ENCODE assay signal across 16 cellular contexts in genomic region chr6:87692097-87692496, GRCh38. TPM values are rescaled to one million over a fixed set of nuclear protein-coding genes. Genes with fewer than 3 reads are reported as not detected.
DNase-seq lines count a peak whose midpoint lies in the region; ATAC-seq and TF ChIP-seq lines count a peak whose summit lies in the region.
"Had no signal": no experiment of that assay in that cellular context is flagged by ENCODE, and none has a peak within 500 bp of the region (broad histone marks: within the 10 kb centered on the region; RNA-seq: fewer than 3 reads in every experiment).

No MANE protein-coding gene starts in this region.

- H3K27me3 ChIP-seq in BLaER1: no peaks in the 10 kb centered on the region
- no peaks in the 10 kb centered on the region for H3K27me3 ChIP-seq in trophoblast cell (ENCODE audit: insufficient read depth, low read length)
- no peaks in the 10 kb centered on the region for H3K27me3 ChIP-seq in adrenal gland
- no peaks in the 10 kb centered on the region for H3K27me3 ChIP-seq in body of pancreas
- H3K27me3 ChIP-seq: foreskin keratinocyte, MG63 had no signal

- no peak overlapping the region for H2BK5ac ChIP-seq in trophoblast cell (ENCODE audit: low read depth, low read length, poor library complexity)

- no peak overlapping the region for H2AK5ac ChIP-seq in trophoblast cell (ENCODE audit: low read length)

- H3K9me3 Mint-ChIP-seq in activated B cell treated with CpG ODN at 0.5 μM for 24 hours: no peaks in the 10 kb centered on the region
- H3K9me3 Mint-ChIP-seq: activated T-cell treated with anti-CD3 and anti-CD28 coated beads, Interleukin-2, amount 50 U/mL, for 4 hours had no signal

- H3K23ac ChIP-seq in trophoblast cell (ENCODE audit: low read length): no peak overlapping the region

- ATAC-seq in activated B cell treated with CpG ODN at 0.5 μM for 24 hours (ENCODE audit: low read depth) (no peak), body of pancreas (no peak)
- ATAC-seq: foreskin keratinocyte, HCT116 had no signal

- intact Hi-C loops in activated B cell treated with CpG ODN at 0.5 μM for 24 hours (cut with micrococcal nuclease): no loop called here
- intact Hi-C loops in adrenal gland (cut with DNase I): no loop called here
- intact Hi-C loops in body of pancreas (cut with DNase I): no loop called here

- peaks cover 13% of the 10 kb centered on the region; the same call in 1 of the 2 replicates for H3K36me3 ChIP-seq in BLaER1
- H3K36me3 ChIP-seq in trophoblast cell (ENCODE audit: control insufficient read depth in 1 of 2, insufficient read depth in 2 of 2, low read length in 2 of 2): peaks cover 7 to 11% of the 10 kb centered on the region in 2 experiments
- no peaks in the 10 kb centered on the region for H3K36me3 ChIP-seq in adrenal gland (replicated peaks in 1 of 2)
- no peaks in the 10 kb centered on the region for H3K36me3 ChIP-seq in body of pancreas (replicated peaks in 1 of 2; ENCODE audit: insufficient read depth in 1 of 2, low read depth in 2 of 2)
- H3K36me3 ChIP-seq: prostate gland had no signal

- WGBS in trophoblast cell (ENCODE audit: extremely low coverage, insufficient coverage, insufficient read length): no CpG with 5 or more reads among the region's 2 CpGs
- WGBS in adrenal gland, 4 donors: 64 to 76% (median 68%) methylated on average over 2 of the region's 2 CpGs
- WGBS in body of pancreas, 2 donors: 74 to 75% methylated on average over 2 of the region's 2 CpGs

- H3K14ac ChIP-seq in trophoblast cell (ENCODE audit: low read length): no peak overlapping the region

- H3K4me2 ChIP-seq in BLaER1 (peak overlapping the region; percentile 17; the same call in 1 of the 2 replicates), trophoblast cell (ENCODE audit: low read length) (no peak overlapping the region)

- H3K4me1 ChIP-seq in BLaER1 (peaks cover 10% of the 10 kb centered on the region; the same call in 1 of the 2 replicates), trophoblast cell (ENCODE audit: control insufficient read depth in 1 of 2, insufficient read depth in 2 of 2, low read length in 2 of 2) (peaks cover 0 to 3% of the 10 kb centered on the region in 2 experiments), adrenal gland (replicated peaks in 1 of 2) (peaks cover 37 to 93% of the 10 kb centered on the region in 2 donors), body of pancreas (peaks cover 16% of the 10 kb centered on the region)
- H3K4me1 ChIP-seq: foreskin keratinocyte had no signal

- no peaks in the 10 kb centered on the region for H3K79me1 ChIP-seq in trophoblast cell (ENCODE audit: low read length)

- H3K27ac ChIP-seq in BLaER1: no peak overlapping the region
- no peak overlapping the region for H3K27ac ChIP-seq in trophoblast cell (ENCODE audit: low read depth, low read length)
- H3K27ac ChIP-seq in adrenal gland: peak overlapping the region in 2 of 5 donors; percentile 4 to 52
- H3K27ac ChIP-seq in body of pancreas: no peak overlapping the region
- H3K27ac ChIP-seq: foreskin keratinocyte, prostate gland had no signal

- peak; percentile 34 for DNase-seq in GM10266 (ENCODE audit: extremely low spot score)
- no peak for DNase-seq in activated B cell treated with CpG ODN at 0.5 μM for 24 hours
- no peak for DNase-seq in trophoblast cell
- no peak for DNase-seq in adrenal gland
- no peak for DNase-seq in HuH-7 (ENCODE audit: low spot score)
- DNase-seq in body of pancreas: no peak
- DNase-seq: activated CD4-positive, alpha-beta T cell treated with anti-CD3 and anti-CD28 coated beads, Interleukin-2, amount 50 U/mL, for 1 hour; activated T-cell treated with anti-CD3 and anti-CD28 coated beads, Interleukin-2, amount 50 U/mL, for 4 hours; amygdala; DMS 273 treated with DMSO at 0.1 percent for 48 hours; foreskin keratinocyte; MG63; NCI-H1694 treated with DMSO at 0.1 percent for 48 hours had no signal

- TF ChIP-seq POLR2A in adrenal gland (IDR thresholded peaks at IDR 0.05) (no peak), body of pancreas (IDR thresholded peaks at IDR 0.05) (no peak)

- H2AFZ ChIP-seq in trophoblast cell (ENCODE audit: insufficient read depth, low read length, poor library complexity): no peak overlapping the region

- peaks cover 98% of the 10 kb centered on the region for H4K20me1 ChIP-seq in BLaER1

- no peak overlapping the region for H4K12ac ChIP-seq in trophoblast cell (ENCODE audit: low read depth, low read length)

- H3K9ac ChIP-seq in BLaER1: no peak overlapping the region
- no peak overlapping the region for H3K9ac ChIP-seq in trophoblast cell (ENCODE audit: low read length)

- H4K91ac ChIP-seq in trophoblast cell (ENCODE audit: low read depth, low read length): no peak overlapping the region

- no peak overlapping the region for H3K4me3 Mint-ChIP-seq in activated B cell treated with CpG ODN at 0.5 μM for 24 hours
- H3K4me3 Mint-ChIP-seq: activated T-cell treated with anti-CD3 and anti-CD28 coated beads, Interleukin-2, amount 50 U/mL, for 4 hours had no signal

- no peak for TF ChIP-seq CTCF in GM10266 (IDR thresholded peaks at IDR 0.05; ENCODE audit: control insufficient read depth, insufficient read depth, low read depth, missing control alignments)
- TF ChIP-seq CTCF in activated B cell treated with CpG ODN at 0.5 μM for 24 hours (IDR thresholded peaks at IDR 0.05): no peak
- no peak for TF ChIP-seq CTCF in adrenal gland (IDR thresholded peaks at IDR 0.05)
- TF ChIP-seq CTCF in body of pancreas (IDR thresholded peaks at IDR 0.05): no peak

- no peak overlapping the region for H2BK12ac ChIP-seq in trophoblast cell (ENCODE audit: low read length)

- no peak overlapping the region for H3K4me3 ChIP-seq in BLaER1
- H3K4me3 ChIP-seq in trophoblast cell (ENCODE audit: low read depth, low read length): no peak overlapping the region
- no peak overlapping the region for H3K4me3 ChIP-seq in adrenal gland
- no peak overlapping the region for H3K4me3 ChIP-seq in body of pancreas
- H3K4me3 ChIP-seq: MG63, prostate gland had no signal

- no peak overlapping the region for H4K8ac ChIP-seq in trophoblast cell (ENCODE audit: low read depth, low read length)

- POLR2A ChIA-PET in activated B cell treated with CpG ODN at 0.5 μM for 24 hours (lab: Charles Lee): interaction anchor here (1.0 kb wide), 1 partner anchor 10 kb away, joined by 6 read pairs; the partner anchor contains the start of gene AKIRIN2

- CTCF ChIA-PET in activated B cell treated with CpG ODN at 0.5 μM for 24 hours (lab: Charles Lee): no interaction called here

- H3K4me1 Mint-ChIP-seq in activated B cell treated with CpG ODN at 0.5 μM for 24 hours: peaks cover 86% of the 10 kb centered on the region

- H3K18ac ChIP-seq in trophoblast cell (ENCODE audit: low read length): no peak overlapping the region

- peak overlapping the region; percentile 64 for H3K4ac ChIP-seq in trophoblast cell (ENCODE audit: low read depth, low read length)

- H3K79me2 ChIP-seq in trophoblast cell (ENCODE audit: control insufficient read depth, insufficient read depth, low read length, poor library complexity): peaks cover 26% of the 10 kb centered on the region

- H3K9me3 ChIP-seq in BLaER1 (no peaks in the 10 kb centered on the region), trophoblast cell (ENCODE audit: insufficient read depth, low read depth, low read length) (no peaks in the 10 kb centered on the region), adrenal gland (replicated peaks in 1 of 3) (no peaks in the 10 kb centered on the region), body of pancreas (no peaks in the 10 kb centered on the region)
- H3K9me3 ChIP-seq: MG63, prostate gland had no signal

- H3K27ac Mint-ChIP-seq in activated B cell treated with CpG ODN at 0.5 μM for 24 hours: peak overlapping the region; percentile 46

- peaks cover 35% of the 10 kb centered on the region for H3K36me3 Mint-ChIP-seq in activated B cell treated with CpG ODN at 0.5 μM for 24 hours (ENCODE audit: low read depth)

- no peak overlapping the region for H2BK120ac ChIP-seq in trophoblast cell (ENCODE audit: insufficient read depth, low read length, poor library complexity)

- H3K27me3 Mint-ChIP-seq in activated B cell treated with CpG ODN at 0.5 μM for 24 hours: no peaks in the 10 kb centered on the region

RNA-seq across cellular contexts. Expression of gene AKIRIN2, which starts 9.9 kb away (rescaled TPM):
- 61.9 and 76.4 TPM in 2 replicates for total RNA-seq in activated B cell treated with CpG ODN at 0.5 μM for 24 hours
- polyA plus RNA-seq in trophoblast cell (2013): 86.1 and 86.4 TPM in 2 replicates
- 10 to 100 TPM; 23.9 to 70.2 (median 55.5) TPM for total RNA-seq in adrenal gland
- 10 to 100 TPM; 22.8 to 60.0 (median 31.1) TPM for polyA plus RNA-seq in adrenal gland
- 10 to 100 TPM in 1 of 2 donors, 1 to 10 TPM in 1; 5.4 to 16.2 TPM for total RNA-seq in body of pancreas
